Comparison of ENCODE assay signal across 21 cellular contexts in genomic region chr14:28571636-28572035, GRCh38.
DNase-seq lines count a peak whose midpoint lies in the region; ATAC-seq lines count a peak whose summit lies in the region.
"Had no signal": no experiment of that assay in that cellular context is flagged by ENCODE, and none has a peak within 500 bp of the region (broad histone marks: within the 10 kb centered on the region; RNA-seq: fewer than 3 reads in every experiment).

No MANE protein-coding gene starts in this region.

- no peaks in the 10 kb centered on the region for H3K36me3 ChIP-seq in adipocyte (ENCODE audit: control insufficient read depth, insufficient read depth, low read length, severe bottlenecking)
- H3K36me3 ChIP-seq: BE2C had no signal

- DNase-seq in HT1080 (ENCODE audit: low read depth) = peak; percentile 43
- peak; percentile 23 for DNase-seq in adipocyte (ENCODE audit: low read depth)
- DNase-seq in epithelial cell of prostate (ENCODE audit: low read depth, low spot score) = peak; percentile 52
- DNase-seq in kidney glomerular epithelial cell (lab: John Stamatoyannopoulos, UW) = peak; percentile 21
- DNase-seq in left colon = no peak
- no peak for DNase-seq in NCI-H526 (lab: John Stamatoyannopoulos, UW)
- DNase-seq: BE2C; CD4-positive, CD25-positive, alpha-beta regulatory T cell; HFFc6; KG1; MV-4-11; NCI-H1105 treated with DMSO at 0.1 percent for 48 hours; NCI-H1694; NCI-H2081; NCI-H2171; NCI-H345; NCI-H524; NCI-H82; Right ventricle myocardium superior had no signal

- peaks cover 14% of the 10 kb centered on the region for H3K9me3 ChIP-seq in adipocyte (ENCODE audit: control insufficient read depth, low read length)
- H3K9me3 ChIP-seq: BE2C had no signal

- peak overlapping the region; percentile 77 for H3K27ac ChIP-seq in epithelial cell of prostate

- no peaks in the 10 kb centered on the region for H3K27me3 ChIP-seq in adipocyte (replicated peaks; ENCODE audit: control insufficient read depth, insufficient read depth, low read length)
- H3K27me3 ChIP-seq: BE2C had no signal

- no peak for ATAC-seq in left colon
- no peak for ATAC-seq in HG03139 (IDR thresholded peaks at IDR 0.05; ENCODE audit: unreplicated experiment)
- ATAC-seq: GM12878 had no signal

- no peak overlapping the region for H3K9ac ChIP-seq in adipocyte (ENCODE audit: low read length)

- H3K4me3 ChIP-seq in adipocyte (ENCODE audit: low read length) = no peak overlapping the region
- H3K4me3 ChIP-seq: GM12878 had no signal

- intact Hi-C loops in left colon (cut with DNase I, micrococcal nuclease) = no loop called here

- peaks cover 1% of the 10 kb centered on the region for H3K4me1 ChIP-seq in adipocyte (ENCODE audit: control insufficient read depth, insufficient read depth, low read length)
- H3K4me1 ChIP-seq: BE2C had no signal

Comparison
In these comparisons a context has a peak if more than half of its experiments do, and no peak if none do; other contexts are left out.
1. DNase-seq: peak in HT1080 (single experiment), adipocyte (single experiment), epithelial cell of prostate (single experiment) and kidney glomerular epithelial cell (single experiment); none in left colon (0 of 2) and NCI-H526 (0 of 2).